ENCODE assay signal across 21 cellular contexts in genomic region chr7:6465862-6466261, GRCh38.
"Had no signal": no experiment of that assay in that cellular context is flagged by ENCODE, and none has a peak within 500 bp of the region (broad histone marks: within the 10 kb centered on the region; RNA-seq: fewer than 3 reads in every experiment).

No MANE protein-coding gene starts in this region.

- H3K4me1 Mint-ChIP-seq: nephron; stimulated activated effector memory CD8-positive, alpha-beta T cell treated with anti-CD3 and anti-CD28 coated beads, Interleukin-12 subunit alpha, Interleukin-12 subunit beta, amount 100 ng/mL, for 72 hours had no signal

- H3K27me3 ChIP-seq: hepatocyte, pancreas, right lobe of liver, testis, tibial nerve had no signal

- H3K9me3 ChIP-seq: pancreas, prostate gland, right lobe of liver, testis, tibial nerve had no signal

- H3K9me3 Mint-ChIP-seq: dendritic cell treated with granulocyte-macrophage colony-stimulating factor and Interleukin-4, amounts not matched to agents 40 ng/mL and 50 ng/mL, for 4 days; naive B cell; stimulated activated effector memory CD8-positive, alpha-beta T cell treated with anti-CD3 and anti-CD28 coated beads, Interleukin-12 subunit alpha, Interleukin-12 subunit beta, amount 100 ng/mL, for 72 hours had no signal

- H3K4me3 Mint-ChIP-seq: dendritic cell treated with granulocyte-macrophage colony-stimulating factor and Interleukin-4, amounts not matched to agents 40 ng/mL and 50 ng/mL, for 4 days; naive B cell; nephron; stimulated activated effector memory CD8-positive, alpha-beta T cell treated with anti-CD3 and anti-CD28 coated beads, Interleukin-12 subunit alpha, Interleukin-12 subunit beta, amount 100 ng/mL, for 72 hours had no signal

- H3K27ac ChIP-seq: hepatocyte, pancreas, prostate gland, right lobe of liver, testis, tibial nerve had no signal

- H3K4me1 ChIP-seq: prostate gland, testis, tibial nerve had no signal

- ATAC-seq: left cardiac atrium; left ventricle myocardium superior; pancreas; right lobe of liver; stimulated activated effector memory CD8-positive, alpha-beta T cell treated with anti-CD3 and anti-CD28 coated beads, Interleukin-12 subunit alpha, Interleukin-12 subunit beta, amount 100 ng/mL, for 72 hours; stimulated activated naive CD8-positive, alpha-beta T cell treated with anti-CD3 and anti-CD28 coated beads, Interleukin-15, Interleukin-2, amounts not matched to agents 100 U/mL and 50 U/mL, for 24 hours had no signal

- H3K4me3 ChIP-seq: hepatocyte, pancreas, prostate gland, right lobe of liver, testis, tibial nerve had no signal

- H3K27ac Mint-ChIP-seq: dendritic cell treated with granulocyte-macrophage colony-stimulating factor and Interleukin-4, amounts not matched to agents 40 ng/mL and 50 ng/mL, for 4 days; nephron had no signal

- H3K36me3 ChIP-seq: prostate gland had no signal

- DNase-seq: foreskin melanocyte; head of caudate nucleus; kidney; left cardiac atrium; left ventricle myocardium superior; mesendoderm; naive B cell; occipital lobe; pancreas; retina; right lobe of liver; stimulated activated CD4-positive, alpha-beta T cell treated with anti-CD3 and anti-CD28 coated beads, Interleukin-4, amount 100 ng/mL, for 1 hour; stimulated activated CD8-positive, alpha-beta memory T cell treated with anti-CD3 and anti-CD28 coated beads, Interleukin-4, amount 100 ng/mL, for 48 hours; stimulated activated naive CD8-positive, alpha-beta T cell treated with anti-CD3 and anti-CD28 coated beads, Interleukin-15, Interleukin-2, amounts not matched to agents 100 U/mL and 50 U/mL, for 24 hours; testis had no signal

- H3K27me3 Mint-ChIP-seq: dendritic cell treated with granulocyte-macrophage colony-stimulating factor and Interleukin-4, amounts not matched to agents 40 ng/mL and 50 ng/mL, for 4 days; naive B cell had no signal
